Comparison of ENCODE assay signal across 1 cellular context in genomic region chr1:53025034-53025777, GRCh38.
TF ChIP-seq lines count a peak whose summit lies in the region.

No MANE protein-coding gene starts in this region.

TF ChIP-seq in HepG2, 621 proteins besides CTCF, POLR2A, EP300 and RAD21 (continued from another document and continues in another):
- TF ChIP-seq ZMAT5 (CRISPR knock-in tag; IDR thresholded peaks at IDR 0.05; ENCODE audit: borderline replicate concordance, low read depth) (no peak), MAX (IDR thresholded peaks at IDR 0.05) (peak; percentile 86), SP5 (CRISPR knock-in tag; IDR thresholded peaks at IDR 0.05; ENCODE audit: borderline replicate concordance, low read depth) (peak; percentile 96), RBM39 (IDR thresholded peaks at IDR 0.05; ENCODE audit: low read depth, low read length, poor library complexity, severe bottlenecking) (no peak), SOX13 (IDR thresholded peaks at IDR 0.05) (no peak), SOX13 (CRISPR knock-in tag; conservative IDR thresholded peaks at IDR 0.05 in 1 of 2, IDR thresholded peaks at IDR 0.05 in 1 of 2) (peak in 1 of 2 experiments; percentile 72; a peak in 2 of 4 replicates), E2F5 (CRISPR knock-in tag; conservative IDR thresholded peaks at IDR 0.05) (no peak), SMARCE1 (IDR thresholded peaks at IDR 0.05; ENCODE audit: borderline replicate concordance) (no peak), ZNF382 (CRISPR knock-in tag; IDR thresholded peaks at IDR 0.05; ENCODE audit: borderline replicate concordance) (no peak), ZBTB10 (CRISPR knock-in tag; IDR thresholded peaks at IDR 0.05; ENCODE audit: borderline replicate concordance) (no peak), HMG20A (CRISPR knock-in tag; IDR thresholded peaks at IDR 0.05; ENCODE audit: borderline replicate concordance) (peak; percentile 77), HES4 (CRISPR knock-in tag; IDR thresholded peaks at IDR 0.05; ENCODE audit: borderline replicate concordance) (no peak), IRF2 (CRISPR knock-in tag; IDR thresholded peaks at IDR 0.05) (peak; percentile 82), TSC22D2 (CRISPR knock-in tag; IDR thresholded peaks at IDR 0.05; ENCODE audit: borderline replicate concordance) (no peak), ZFP90 (CRISPR knock-in tag; IDR thresholded peaks at IDR 0.05; ENCODE audit: borderline replicate concordance) (no peak), TCF7 (IDR thresholded peaks at IDR 0.05; ENCODE audit: low read depth) (no peak), LCORL (IDR thresholded peaks at IDR 0.05) (peak; percentile 3; the same call in 1 of the 2 replicates), LCORL (CRISPR knock-in tag; IDR thresholded peaks at IDR 0.05) (peak; percentile 71), MED8 (CRISPR knock-in tag; IDR thresholded peaks at IDR 0.05; ENCODE audit: insufficient replicate concordance) (no peak), ZBTB21 (CRISPR knock-in tag; IDR thresholded peaks at IDR 0.05) (peak; percentile 92), ZNF790 (CRISPR knock-in tag; IDR thresholded peaks at IDR 0.05; ENCODE audit: borderline replicate concordance) (no peak), HNF4G (IDR thresholded peaks at IDR 0.05; ENCODE audit: borderline replicate concordance, low read depth, low read length) (peak; percentile 84), HNF4G (CRISPR knock-in tag; IDR thresholded peaks at IDR 0.05; ENCODE audit: borderline replicate concordance, low read depth) (0 out of 2 replicates have a peak, but pooled peaks have one; percentile 48), CERS6 (CRISPR knock-in tag; IDR thresholded peaks at IDR 0.05) (no peak), SNAI1 (CRISPR knock-in tag; IDR thresholded peaks at IDR 0.05; ENCODE audit: borderline replicate concordance) (no peak), AGO1 (IDR thresholded peaks at IDR 0.05; ENCODE audit: low read depth, low read length, poor library complexity, severe bottlenecking) (no peak), NBN (conservative IDR thresholded peaks at IDR 0.05) (no peak), SOX5 (CRISPR knock-in tag; IDR thresholded peaks at IDR 0.05; ENCODE audit: borderline replicate concordance) (peak; percentile 69), ZFX (CRISPR knock-in tag; IDR thresholded peaks at IDR 0.05; ENCODE audit: low read depth) (no peak), SRSF1 (optimal IDR thresholded peaks at IDR 0.05; ENCODE audit: low read depth, low read length) (no peak), ZNF337 (CRISPR knock-in tag; IDR thresholded peaks at IDR 0.05; ENCODE audit: borderline replicate concordance, low read depth) (no peak), GZF1 (CRISPR knock-in tag; IDR thresholded peaks at IDR 0.05) (no peak), ZNF530 (CRISPR knock-in tag; IDR thresholded peaks at IDR 0.05; ENCODE audit: low read depth) (no peak), ZNF407 (CRISPR knock-in tag; IDR thresholded peaks at IDR 0.05; ENCODE audit: not compliant biosample characterization) (no peak), ZNF704 (CRISPR knock-in tag; IDR thresholded peaks at IDR 0.05; ENCODE audit: borderline replicate concordance) (no peak), ZNF607 (CRISPR knock-in tag; IDR thresholded peaks at IDR 0.05; ENCODE audit: borderline replicate concordance) (no peak), BRF2 (CRISPR knock-in tag; IDR thresholded peaks at IDR 0.05) (no peak), TCF12 (IDR thresholded peaks at IDR 0.05) (no peak), TCF12 (CRISPR knock-in tag; IDR thresholded peaks at IDR 0.05) (no peak), ZNF609 (CRISPR knock-in tag; IDR thresholded peaks at IDR 0.05; ENCODE audit: borderline replicate concordance) (peak; percentile 60; the same call in 1 of the 2 replicates), ATF3 (CRISPR knock-in tag; IDR thresholded peaks at IDR 0.05) (peak; percentile 94)
